29 cellular contexts compared by ENCODE assay signal in genomic region chr21:24826822-24827221, GRCh38.
"Had no signal": no experiment of that assay in that cellular context is flagged by ENCODE, and none has a peak within 500 bp of the region (broad histone marks: within the 10 kb centered on the region; RNA-seq: fewer than 3 reads in every experiment).

No MANE protein-coding gene starts in this region.

- DNase-seq: activated B cell treated with CpG ODN at 0.5 μM for 24 hours; activated CD4-positive, alpha-beta T cell treated with anti-CD3 and anti-CD28 coated beads for 48 hours; activated CD4-positive, alpha-beta T cell treated with anti-CD3 and anti-CD28 coated beads, Interleukin-2, amount 50 U/mL, for 1 hour; activated CD4-positive, alpha-beta T cell treated with anti-CD3 and anti-CD28 coated beads, Interleukin-2, amount 50 U/mL, for 48 hours; activated CD8-positive, alpha-beta memory T cell treated with anti-CD3 and anti-CD28 coated beads for 24 hours; activated CD8-positive, alpha-beta T cell treated with anti-CD3 and anti-CD28 coated beads for 36 hours; activated effector memory CD4-positive, alpha-beta T cell treated with Interleukin-2 at 50 U/mL for 16 hours; activated gamma-delta T cell treated with Interleukin-2 at 50 U/mL for 16 hours; activated naive CD4-positive, alpha-beta T cell treated with anti-CD3 and anti-CD28 coated beads, Interleukin-2, amount 50 U/mL, for 16 hours; activated naive CD4-positive, alpha-beta T cell treated with Interleukin-2 at 50 U/mL for 16 hours; activated T-cell treated with anti-CD3 and anti-CD28 coated beads, Interleukin-2, amount 50 U/mL, for 4 hours; amniotic stem cell; anterior cingulate cortex; brain microvascular endothelial cell; dorsolateral prefrontal cortex; effector memory CD4-positive, alpha-beta T cell; endodermal cell; foreskin fibroblast; gastrocnemius medialis; glutamatergic neuron; heart left ventricle; T1000; WERI-Rb-1 had no signal

- H3K36me3 ChIP-seq: brain microvascular endothelial cell, gastrocnemius medialis, heart left ventricle, WERI-Rb-1 had no signal

- FAIRE-seq: astrocyte, bronchial epithelial cell had no signal

- H3K4me3 ChIP-seq: coronary artery, dorsolateral prefrontal cortex, gastrocnemius medialis, heart left ventricle had no signal

- ATAC-seq: activated CD4-positive, CD25-positive, alpha-beta regulatory T cell treated with anti-CD3 and anti-CD28 coated beads, Interleukin-2, amount 50 U/mL, for 24 hours; activated CD8-positive, alpha-beta T cell treated with anti-CD3 and anti-CD28 coated beads for 36 hours; activated T-cell treated with anti-CD3 and anti-CD28 coated beads, Interleukin-2, amount 50 U/mL, for 4 hours; activated T-helper 17 cell treated with anti-CD3 and anti-CD28 coated beads, Interleukin-2, amount 50 U/mL, for 72 hours; esophagus mucosa; gastrocnemius medialis; heart left ventricle had no signal

- H3K4me1 ChIP-seq: gastrocnemius medialis had no signal

- H3K27me3 ChIP-seq: brain microvascular endothelial cell, dorsolateral prefrontal cortex, gastrocnemius medialis, heart left ventricle had no signal

- H3K9me3 ChIP-seq: gastrocnemius medialis had no signal

- H3K27ac ChIP-seq: brain microvascular endothelial cell, coronary artery, dorsolateral prefrontal cortex, gastrocnemius medialis, heart left ventricle, WERI-Rb-1 had no signal
